ENCODE assay signal across 13 cellular contexts in the genomic region with DNA sequence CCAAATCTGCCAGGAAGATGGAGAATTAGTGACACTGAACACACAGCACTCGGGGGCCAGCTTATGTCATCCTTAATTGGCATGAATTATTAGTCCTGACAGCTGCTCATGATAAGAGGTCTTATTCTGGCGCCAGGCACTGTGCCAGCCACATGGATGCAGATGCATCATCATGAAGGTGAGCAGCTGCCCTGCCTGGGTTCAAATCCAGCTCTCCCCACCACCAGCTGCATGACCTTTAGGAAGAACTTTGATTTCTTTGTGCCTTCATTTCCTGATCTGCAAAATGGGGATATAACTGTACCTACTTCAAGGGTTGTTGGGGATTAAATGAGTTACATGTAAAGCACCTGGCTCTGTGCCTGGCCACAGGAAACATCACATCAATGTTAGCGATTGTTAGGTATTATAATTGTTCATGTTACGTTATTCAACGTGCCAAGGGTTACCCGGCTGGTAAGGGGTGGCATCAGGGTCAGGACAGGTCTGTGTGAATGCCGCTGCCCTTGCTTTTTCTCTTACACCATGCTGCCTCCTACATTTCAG. TPM values are rescaled to one million over a fixed set of nuclear protein-coding genes. Genes with fewer than 3 reads are reported as not detected.
DNase-seq lines count a peak whose midpoint lies in the region; ATAC-seq, FAIRE-seq and TF ChIP-seq lines count a peak whose summit lies in the region.
"Had no signal": no experiment of that assay in that cellular context is flagged by ENCODE, and none has a peak within 500 bp of the region (broad histone marks: within the 10 kb centered on the region; RNA-seq: fewer than 3 reads in every experiment).

No MANE protein-coding gene starts in this region.

- BruUV-seq in IMR-90 (replicated peaks; lab: Mats Ljungman, UMichigan) = no TSS peak

- H3K9me1 ChIP-seq in IMR-90 (ENCODE audit: insufficient read depth, low read length) = peaks cover 31% of the 10 kb centered on the region

- no peak overlapping the region for H3K27ac Mint-ChIP-seq in astrocyte (ENCODE audit: unreplicated experiment)
- H3K27ac Mint-ChIP-seq in activated CD4-positive, alpha-beta T cell treated with anti-CD3 and anti-CD28 coated beads for 36 hours = no peak overlapping the region
- no peak overlapping the region for H3K27ac Mint-ChIP-seq in CD4-positive, alpha-beta T cell
- H3K27ac Mint-ChIP-seq: activated naive CD4-positive, alpha-beta T cell treated with anti-CD3 and anti-CD28 coated beads, Interleukin-2, amount 50 U/mL, for 24 hours had no signal

- no peak overlapping the region for H4K91ac ChIP-seq in IMR-90 (ENCODE audit: insufficient read depth, low read depth, low read length)

- no peaks in the 10 kb centered on the region for H3K27me3 ChIP-seq in IMR-90 (ENCODE audit: control insufficient read depth, insufficient read depth, low read length)
- H3K27me3 ChIP-seq in astrocyte (ENCODE audit: insufficient read depth, low read length) = no peaks in the 10 kb centered on the region
- H3K27me3 ChIP-seq in CD4-positive, alpha-beta T cell (ENCODE audit: control insufficient read depth, insufficient read depth, low read length) = no peaks in the 10 kb centered on the region
- H3K27me3 ChIP-seq: BLaER1 treated with 17β-estradiol and CSF1 and Interleukin-3, amounts not matched to agents 10 nM and 100 nM; heart left ventricle; tibial nerve had no signal

- peak overlapping the region; percentile 79 for H2AK9ac ChIP-seq in IMR-90 (replicated peaks; ENCODE audit: low read depth, low read length, poor library complexity)

- peak overlapping the region; percentile 49; the same call in 1 of the 2 replicates for H3K4ac ChIP-seq in IMR-90 (ENCODE audit: low read depth, low read length)

- H2BK5ac ChIP-seq in IMR-90 (ENCODE audit: low read depth, low read length, poor library complexity, severe bottlenecking) = no peak overlapping the region

- H3K4me3 Mint-ChIP-seq in astrocyte (ENCODE audit: unreplicated experiment) = no peak overlapping the region
- H3K4me3 Mint-ChIP-seq in activated CD4-positive, alpha-beta T cell treated with anti-CD3 and anti-CD28 coated beads for 36 hours = no peak overlapping the region
- H3K4me3 Mint-ChIP-seq in CD4-positive, alpha-beta T cell = no peak overlapping the region
- H3K4me3 Mint-ChIP-seq: activated naive CD4-positive, alpha-beta T cell treated with anti-CD3 and anti-CD28 coated beads, Interleukin-2, amount 50 U/mL, for 24 hours had no signal

- DNase-seq in COR-L47 (lab: John Stamatoyannopoulos, UW) (peak; percentile 18), IMR-90 (no peak), astrocyte (ENCODE audit: low read depth) (no peak), myocyte (ENCODE audit: low read depth) (peak; percentile 70), NCI-H2107 treated with DMSO at 0.1 percent for 48 hours (lab: John Stamatoyannopoulos, UW; ENCODE audit: unreplicated experiment) (no peak)
- DNase-seq in activated CD4-positive, alpha-beta T cell treated with anti-CD3 and anti-CD28 coated beads for 36 hours = no peak
- no peak for DNase-seq in CD4-positive, alpha-beta T cell
- DNase-seq: NCI-H187 treated with DMSO at 0.1 percent for 48 hours had no signal

- H3K9ac ChIP-seq in IMR-90 (ENCODE audit: low read depth, low read length) = no peak overlapping the region
- H3K9ac ChIP-seq in astrocyte (ENCODE audit: low read length) = no peak overlapping the region

- FAIRE-seq in astrocyte (lab: Jason Lieb, UNC) = no peak

- peaks cover 9% of the 10 kb centered on the region for H3K36me3 Mint-ChIP-seq in astrocyte (ENCODE audit: low read depth, unreplicated experiment)
- H3K36me3 Mint-ChIP-seq in activated CD4-positive, alpha-beta T cell treated with anti-CD3 and anti-CD28 coated beads for 36 hours (ENCODE audit: low read depth) = peaks cover 7% of the 10 kb centered on the region
- H3K36me3 Mint-ChIP-seq in CD4-positive, alpha-beta T cell (ENCODE audit: low read depth) = peaks cover 16% of the 10 kb centered on the region

- POLR2A ChIA-PET in IMR-90 (lab: Charles Lee; ENCODE audit: unreplicated experiment) = no interaction called here
- POLR2A ChIA-PET in activated CD4-positive, alpha-beta T cell treated with anti-CD3 and anti-CD28 coated beads for 36 hours (lab: Charles Lee) = no interaction called here
- POLR2A ChIA-PET in CD4-positive, alpha-beta T cell (lab: Charles Lee) = no interaction called here

- TF ChIP-seq CTCF in IMR-90 (conservative IDR thresholded peaks at IDR 0.05; ENCODE audit: low read depth, low read length) (no peak), astrocyte (IDR thresholded peaks at IDR 0.05; ENCODE audit: insufficient read depth, low read depth, low read length) (no peak)
- TF ChIP-seq CTCF in CD4-positive, alpha-beta T cell (IDR thresholded peaks at IDR 0.05) = no peak

- peak overlapping the region; percentile 71 for H2AK5ac ChIP-seq in IMR-90 (ENCODE audit: low read depth, low read length)

- peaks cover 21% of the 10 kb centered on the region for H3K4me1 Mint-ChIP-seq in astrocyte (ENCODE audit: low read depth, unreplicated experiment)
- peaks cover 25% of the 10 kb centered on the region for H3K4me1 Mint-ChIP-seq in activated CD4-positive, alpha-beta T cell treated with anti-CD3 and anti-CD28 coated beads for 36 hours
- peaks cover 34% of the 10 kb centered on the region for H3K4me1 Mint-ChIP-seq in CD4-positive, alpha-beta T cell (ENCODE audit: low read depth)

- no peaks in the 10 kb centered on the region for H3K9me3 Mint-ChIP-seq in astrocyte (ENCODE audit: unreplicated experiment)
- no peaks in the 10 kb centered on the region for H3K9me3 Mint-ChIP-seq in activated CD4-positive, alpha-beta T cell treated with anti-CD3 and anti-CD28 coated beads for 36 hours (ENCODE audit: low read depth)
- H3K9me3 Mint-ChIP-seq in CD4-positive, alpha-beta T cell = no peaks in the 10 kb centered on the region
- H3K9me3 Mint-ChIP-seq: activated naive CD4-positive, alpha-beta T cell treated with anti-CD3 and anti-CD28 coated beads, Interleukin-2, amount 50 U/mL, for 24 hours had no signal

- H3K9me3 ChIP-seq in IMR-90 (ENCODE audit: control insufficient read depth, insufficient read depth, low read length) (no peaks in the 10 kb centered on the region), astrocyte (ENCODE audit: insufficient read depth, low read depth, low read length) (no peaks in the 10 kb centered on the region)
- no peaks in the 10 kb centered on the region for H3K9me3 ChIP-seq in CD4-positive, alpha-beta T cell (ENCODE audit: control insufficient read depth, low read length)
- H3K9me3 ChIP-seq: BLaER1 treated with 17β-estradiol and CSF1 and Interleukin-3, amounts not matched to agents 10 nM and 100 nM; heart left ventricle; tibial nerve had no signal

- H3K4me3 ChIP-seq in IMR-90 (ENCODE audit: insufficient read depth, low read depth, low read length) (no peak overlapping the region), astrocyte (ENCODE audit: insufficient read depth, low read depth, low read length) (no peak overlapping the region)
- H3K4me3 ChIP-seq: BLaER1 treated with 17β-estradiol and CSF1 and Interleukin-3, amounts not matched to agents 10 nM and 100 nM; heart left ventricle; tibial nerve had no signal

- H2BK15ac ChIP-seq in IMR-90 (ENCODE audit: low read depth, low read length) = no peak overlapping the region

- intact Hi-C loops in IMR-90 (cut with micrococcal nuclease) = loop anchor here (5.0 kb wide), 2 partner anchors 473 to 583 kb away; no protein-coding TSS in a partner anchor
- intact Hi-C loops in activated CD4-positive, alpha-beta T cell treated with anti-CD3 and anti-CD28 coated beads for 36 hours (cut with DNase I, micrococcal nuclease) = loop anchor here (1.0 to 10.0 kb wide), 5 partner anchors 254 to 866 kb away; a partner anchor contains a TSS
- intact Hi-C loops in CD4-positive, alpha-beta T cell (cut with DNase I, micrococcal nuclease) = loop anchor here in 1 of 2 experiments (2.0 to 10.0 kb wide), 3 partner anchors 474 to 1634 kb away; a partner anchor contains a TSS

- dilution Hi-C loops in IMR-90 (cut with HindIII; ENCODE audit: low sequenced_read_pairs, unreplicated experiment) = no loop called here

- H3K4me1 ChIP-seq in IMR-90 (ENCODE audit: control insufficient read depth, insufficient read depth, low read length) (peaks cover 9% of the 10 kb centered on the region), astrocyte (ENCODE audit: insufficient read depth, low read length) (peaks cover 10% of the 10 kb centered on the region)

- peaks cover 15% of the 10 kb centered on the region for H3K36me3 ChIP-seq in IMR-90 (ENCODE audit: control insufficient read depth, insufficient read depth, low read length)
- no peaks in the 10 kb centered on the region for H3K36me3 ChIP-seq in astrocyte (ENCODE audit: insufficient read depth, low read length)

- peaks cover 28% of the 10 kb centered on the region for H4K20me1 ChIP-seq in IMR-90 (ENCODE audit: insufficient read depth, low read length)
- H4K20me1 ChIP-seq in astrocyte (ENCODE audit: insufficient read depth, low read length) = peaks cover 41% of the 10 kb centered on the region

- no peak overlapping the region for H3K23ac ChIP-seq in IMR-90 (ENCODE audit: low read depth, low read length)

- no peak overlapping the region for H3K27ac ChIP-seq in IMR-90 (ENCODE audit: insufficient read depth, low read length)
- peak overlapping the region; percentile 33 for H3K27ac ChIP-seq in astrocyte (ENCODE audit: low read depth, low read length)
- H3K27ac ChIP-seq in CD4-positive, alpha-beta T cell (ENCODE audit: low read depth, low read length) = no peak overlapping the region
- H3K27ac ChIP-seq: heart left ventricle had no signal

- H3K56ac ChIP-seq in IMR-90 (ENCODE audit: extremely low read depth, insufficient read depth, low read length) = no peak overlapping the region

- CTCF ChIA-PET in IMR-90 (lab: Yijun Ruan, JAX) = no interaction called here
- CTCF ChIA-PET in activated CD4-positive, alpha-beta T cell treated with anti-CD3 and anti-CD28 coated beads for 36 hours (lab: Charles Lee) = interaction anchor here (1.2 to 8.9 kb wide), 3 partner anchors 15 to 474 kb away, joined by 4 to 57 read pairs (median 34); a partner anchor contains a TSS
- CTCF ChIA-PET in CD4-positive, alpha-beta T cell (lab: Charles Lee) = no interaction called here

- H3K4me2 ChIP-seq in IMR-90 (ENCODE audit: low read depth, low read length) (no peak overlapping the region), astrocyte (ENCODE audit: low read length) (peak overlapping the region; percentile 35)

- peaks cover 41 to 70% of the 10 kb centered on the region in 2 experiments for H3K79me1 ChIP-seq in IMR-90 (ENCODE audit: low read depth in 1 of 2, low read length in 2 of 2)

- H4K8ac ChIP-seq in IMR-90 (ENCODE audit: low read depth in 2 of 2, low read length in 2 of 2) = no peak overlapping the region

- peak overlapping the region; percentile 38 for H2AFZ ChIP-seq in IMR-90 (replicated peaks; ENCODE audit: low read length, poor library complexity)
- no peak overlapping the region for H2AFZ ChIP-seq in astrocyte (ENCODE audit: low read depth, low read length)

- 0 out of 2 replicates have a peak overlapping the region, but pooled peaks have one; percentile 26 for H3K14ac ChIP-seq in IMR-90 (replicated peaks; ENCODE audit: low read depth, low read length)

- peaks cover 17% of the 10 kb centered on the region for H3K79me2 ChIP-seq in astrocyte (ENCODE audit: insufficient read depth, low read length)

- peaks cover 3% of the 10 kb centered on the region for H3K27me3 Mint-ChIP-seq in astrocyte (ENCODE audit: low read depth, unreplicated experiment)
- H3K27me3 Mint-ChIP-seq in activated CD4-positive, alpha-beta T cell treated with anti-CD3 and anti-CD28 coated beads for 36 hours = no peaks in the 10 kb centered on the region
- H3K27me3 Mint-ChIP-seq in CD4-positive, alpha-beta T cell = no peaks in the 10 kb centered on the region
- H3K27me3 Mint-ChIP-seq: activated naive CD4-positive, alpha-beta T cell treated with anti-CD3 and anti-CD28 coated beads, Interleukin-2, amount 50 U/mL, for 24 hours had no signal

- no peak overlapping the region for H4K5ac ChIP-seq in IMR-90 (ENCODE audit: low read depth, low read length)

- no peak for TF ChIP-seq RAD21 in IMR-90 (IDR thresholded peaks at IDR 0.05; ENCODE audit: low read length)

- TF ChIP-seq POLR2A in IMR-90 (IDR thresholded peaks at IDR 0.05; ENCODE audit: low read depth, low read length) = no peak

- WGBS in IMR-90 (ENCODE audit: extremely low coverage in 2 of 2, insufficient read length in 1 of 2), 2 experiments = 84% methylated on average over 2 of the region's 7 CpGs; no CpG with 5 or more reads in 1 of the 2 experiments

- ATAC-seq in IMR-90 (ENCODE audit: low read depth) (no peak), HG02571 (IDR thresholded peaks at IDR 0.05; ENCODE audit: unreplicated experiment) (no peak)
- no peak for ATAC-seq in activated CD4-positive, alpha-beta T cell treated with anti-CD3 and anti-CD28 coated beads for 36 hours
- ATAC-seq in CD4-positive, alpha-beta T cell (ENCODE audit: poor library complexity) = no peak

- peak overlapping the region; percentile 9; the same call in 1 of the 2 replicates for H2BK20ac ChIP-seq in IMR-90 (ENCODE audit: low read depth, low read length)

- H3K18ac ChIP-seq in IMR-90 (ENCODE audit: low read depth, low read length) = no peak overlapping the region

- H2BK120ac ChIP-seq in IMR-90 (ENCODE audit: low read depth, low read length) = peak overlapping the region; percentile 24; the same call in 1 of the 2 replicates

- in situ Hi-C loops in IMR-90 (cut with MboI; ENCODE audit: low sequenced_read_pairs) = no loop called here

RNA-seq across cellular contexts. Expression of a gene that starts 5.7 kb away (rescaled TPM):
- total RNA-seq in IMR-90 (2012; rRNA removed) (8.6 and 9.0 TPM in 2 replicates), astrocyte (15.6 and 16.7 TPM in 2 replicates), myocyte (11.4 and 12.9 TPM in 2 replicates)
- polyA plus RNA-seq in IMR-90 (2012; rRNA removed) = 23.6 and 24.0 TPM in 2 replicates
- polyA plus RNA-seq in IMR-90 (2012; cell fraction: cytosol; rRNA removed) = 16.4 and 20.2 TPM in 2 replicates
- polyA plus RNA-seq in IMR-90 (2012; cell fraction: nucleus; rRNA removed; ENCODE audit: low replicate concordance) = 78.2 and 92.5 TPM in 2 replicates
- polyA plus RNA-seq in myocyte (2012) = 14.1 TPM
- 10 to 100 TPM; 15.8 to 17.4 TPM for total RNA-seq in activated CD4-positive, alpha-beta T cell treated with anti-CD3 and anti-CD28 coated beads for 36 hours
- total RNA-seq in CD4-positive, alpha-beta T cell = 10 to 100 TPM; 11.8 to 12.2 TPM

RNA-seq across cellular contexts. Expression of a gene that starts 16.8 kb away (rescaled TPM):
- total RNA-seq in IMR-90 (2012; rRNA removed) (2.5 TPM in 2 replicates), astrocyte (1.7 TPM in 2 replicates), myocyte (0.05 and 0.32 TPM in 2 replicates)
- 2.0 and 2.3 TPM in 2 replicates for polyA plus RNA-seq in IMR-90 (2012; rRNA removed)
- polyA plus RNA-seq in IMR-90 (2012; cell fraction: cytosol; rRNA removed) = 1.8 and 4.3 TPM in 2 replicates
- 2.1 and 6.0 TPM in 2 replicates for polyA plus RNA-seq in IMR-90 (2012; cell fraction: nucleus; rRNA removed; ENCODE audit: low replicate concordance)
- 0.78 TPM for polyA plus RNA-seq in myocyte (2012)
- total RNA-seq in activated CD4-positive, alpha-beta T cell treated with anti-CD3 and anti-CD28 coated beads for 36 hours = 10 to 100 TPM; 10.2 to 12.7 TPM
- 10 to 100 TPM in 1 of 2 experiments, 1 to 10 TPM in 1; 8.7 to 11.5 TPM for total RNA-seq in CD4-positive, alpha-beta T cell

Comparison
In these comparisons a context has a peak if more than half of its experiments do, and no peak if none do; other contexts are left out.
1. DNase-seq: peak in COR-L47 (single experiment) and myocyte (single experiment); none in IMR-90 (single experiment), astrocyte (single experiment), NCI-H2107 treated with DMSO at 0.1 percent for 48 hours (single experiment), activated CD4-positive, alpha-beta T cell treated with anti-CD3 and anti-CD28 coated beads for 36 hours (single experiment) and CD4-positive, alpha-beta T cell (0 of 10).